In genomic region chr5:180090098-180090768, GRCh38 we compare ENCODE assay signal across 8 cellular contexts. TPM values are rescaled to one million over a fixed set of nuclear protein-coding genes. Genes with fewer than 3 reads are reported as not detected.
DNase-seq lines count a peak whose midpoint lies in the region; ATAC-seq and TF ChIP-seq lines count a peak whose summit lies in the region.

No MANE protein-coding gene starts in this region.

- H3K79me2 ChIP-seq in SK-N-SH (ENCODE audit: insufficient read depth), result no peaks in the 10 kb centered on the region

- H3K27ac Mint-ChIP-seq in CD4-positive, alpha-beta memory T cell, result peak overlapping the region; percentile 69 to 91 (median 80)

- peaks cover 3% of the 10 kb centered on the region for H3F3A ChIP-seq in SK-N-SH (replicated peaks; ENCODE audit: insufficient read depth)

- POLR2A ChIA-PET in CD4-positive, alpha-beta memory T cell (lab: Charles Lee; ENCODE audit: partially characterized antibody), result interaction anchor here (1.5 to 2.5 kb wide), 2 partner anchors 19 to 20 kb away, joined by 4 to 7 read pairs; partner anchors contain the start of gene RNF130
- POLR2A ChIA-PET in SK-N-SH (lab: Yijun Ruan, JAX), result no interaction called here

- no peaks in the 10 kb centered on the region for H3K36me3 ChIP-seq in CD4-positive, alpha-beta memory T cell (ENCODE audit: insufficient read depth, low read length)
- H3K36me3 ChIP-seq in SK-N-SH (replicated peaks in 1 of 2; ENCODE audit: control insufficient read depth in 1 of 2, insufficient read depth in 2 of 2, low read length in 1 of 2), result no peaks in the 10 kb centered on the region
- no peaks in the 10 kb centered on the region for H3K36me3 ChIP-seq in ovary
- H3K36me3 ChIP-seq in thoracic aorta, result no peaks in the 10 kb centered on the region

- H3K9me2 ChIP-seq in SK-N-SH, result no peaks in the 10 kb centered on the region

- TF ChIP-seq CTCF in SK-N-SH (IDR thresholded peaks at IDR 0.05), result peak; percentile 90
- TF ChIP-seq CTCF in ovary (IDR thresholded peaks at IDR 0.05), result peak; percentile 62 to 99 (median 65)
- peak; percentile 87 for TF ChIP-seq CTCF in thoracic aorta (IDR thresholded peaks at IDR 0.05)

- H3K27ac ChIP-seq in CD4-positive, alpha-beta memory T cell (ENCODE audit: low read depth, low read length), result peak overlapping the region; percentile 49
- H3K27ac ChIP-seq in SK-N-SH (ENCODE audit: low read depth in 2 of 2, low read length in 1 of 2) (no peak overlapping the region), ovary (peak overlapping the region; percentile 76 to 78), thoracic aorta (peak overlapping the region; percentile 75 to 79)

- no peaks in the 10 kb centered on the region for H3K27me3 ChIP-seq in CD4-positive, alpha-beta memory T cell (ENCODE audit: insufficient read depth, low read length)
- H3K27me3 ChIP-seq in SK-N-SH (ENCODE audit: insufficient read depth) (no peaks in the 10 kb centered on the region), ovary (no peaks in the 10 kb centered on the region), thoracic aorta (replicated peaks; ENCODE audit: insufficient read depth) (no peaks in the 10 kb centered on the region)

- peak overlapping the region; percentile 48 to 52 for H3K4me3 ChIP-seq in CD4-positive, alpha-beta memory T cell (ENCODE audit: low read length in 2 of 2)
- H3K4me3 ChIP-seq in SK-N-SH (ENCODE audit: low read depth in 2 of 2, low read length in 1 of 2), result peak overlapping the region; percentile 49 to 64
- H3K4me3 ChIP-seq in ovary, result peak overlapping the region; percentile 62
- peak overlapping the region; percentile 89 for H3K4me3 ChIP-seq in thoracic aorta

- peak; percentile 65 for TF ChIP-seq RAD21 in SK-N-SH (IDR thresholded peaks at IDR 0.05; ENCODE audit: low read length)

- TF ChIP-seq POLR2A in ovary (IDR thresholded peaks at IDR 0.05), result no peak

- peaks cover 0 to 1% of the 10 kb centered on the region in 2 donors for H3K36me3 Mint-ChIP-seq in CD4-positive, alpha-beta memory T cell

- H3K27me3 Mint-ChIP-seq in CD4-positive, alpha-beta memory T cell, result peaks cover 1 to 5% of the 10 kb centered on the region in 2 donors

- H3K4me2 ChIP-seq in SK-N-SH, result peak overlapping the region; percentile 85

- no peaks in the 10 kb centered on the region for H3K9me3 ChIP-seq in CD4-positive, alpha-beta memory T cell (ENCODE audit: control insufficient read depth in 1 of 2, low read length in 2 of 2)
- H3K9me3 ChIP-seq in SK-N-SH (no peaks in the 10 kb centered on the region), ovary (no peaks in the 10 kb centered on the region), thoracic aorta (no peaks in the 10 kb centered on the region)

- peaks cover 11 to 29% (median 16%) of the 10 kb centered on the region in 4 donors for H3K4me1 Mint-ChIP-seq in CD4-positive, alpha-beta memory T cell

- H3K4me1 ChIP-seq in CD4-positive, alpha-beta memory T cell (ENCODE audit: insufficient read depth, low read length), result peaks cover 13% of the 10 kb centered on the region
- H3K4me1 ChIP-seq in SK-N-SH (ENCODE audit: control insufficient read depth in 1 of 2, insufficient read depth in 2 of 2, low read depth in 1 of 2, low read length in 1 of 2) (peaks cover 0 to 5% of the 10 kb centered on the region in 2 experiments; a peak in 1 of 4 replicates), ovary (ENCODE audit: insufficient read depth) (peaks cover 1% of the 10 kb centered on the region), thoracic aorta (ENCODE audit: control insufficient read depth in 1 of 2, low read depth in 2 of 2) (peaks cover 4 to 9% of the 10 kb centered on the region in 2 donors)

- H3K9ac ChIP-seq in SK-N-SH, result peak overlapping the region; percentile 70

- peak; percentile 69 to 85 (median 81) for DNase-seq in CD4-positive, alpha-beta memory T cell
- DNase-seq in SK-N-SH (peak; percentile 92), Right ventricle myocardium inferior (ENCODE audit: missing footprints) (peak; percentile 85), ovary (peak; percentile 70 to 88 (median 85)), thoracic aorta (ENCODE audit: low spot score) (no peak)
- peak; percentile 84 for DNase-seq in activated naive CD4-positive, alpha-beta T cell treated with anti-CD3 and anti-CD28 coated beads, Interleukin-2, amount 50 U/mL, for 16 hours

- TF ChIP-seq EP300 in SK-N-SH (IDR thresholded peaks at IDR 0.05; ENCODE audit: borderline replicate concordance in 1 of 2, low read depth in 1 of 2, low read length in 1 of 2) (no peak; a peak in 1 of 4 replicates), ovary (IDR thresholded peaks at IDR 0.05) (no peak)

- ATAC-seq in HG02885 (IDR thresholded peaks at IDR 0.05; ENCODE audit: poor library complexity, unreplicated experiment), result peak; percentile 50
- peak; percentile 92 for ATAC-seq in Right ventricle myocardium inferior
- no peak for ATAC-seq in thoracic aorta (ENCODE audit: insufficient number of reproducible peaks, low FRiP score, low read depth)
- ATAC-seq in GM21381 (IDR thresholded peaks at IDR 0.05; ENCODE audit: unreplicated experiment), result no peak

- WGBS in SK-N-SH (ENCODE audit: low lambda C conversion rate), result 6% methylated on average over 44 of the region's 58 CpGs
- WGBS in ovary, 3 donors, result 1% methylated on average over 47 to 58 of the region's 58 CpGs

- intact Hi-C loops in CD4-positive, alpha-beta memory T cell (cut with micrococcal nuclease), result loop anchor here (1.0 to 5.0 kb wide), 7 partner anchors 18 to 533 kb away; partner anchors contain the start of genes MRNIP and TBC1D9B
- intact Hi-C loops in Right ventricle myocardium inferior (cut with DNase I) (loop anchor here (1.0 to 5.0 kb wide), 2 partner anchors 104 to 218 kb away; no protein-coding TSS in a partner anchor), ovary (cut with DNase I) (no loop called here)

- H3K9me3 Mint-ChIP-seq in CD4-positive, alpha-beta memory T cell, result no peaks in the 10 kb centered on the region

- CTCF ChIA-PET in CD4-positive, alpha-beta memory T cell (lab: Charles Lee; ENCODE audit: partially characterized antibody), result interaction anchor here (1.2 to 3.7 kb wide), 7 partner anchors 9 to 327 kb away, joined by 6 to 19 read pairs (median 9); no protein-coding TSS in a partner anchor
- CTCF ChIA-PET in SK-N-SH (lab: Yijun Ruan, JAX), result interaction anchor here (0.6 to 2.9 kb wide), 10 partner anchors 9 to 228 kb away, joined by 3 to 22 read pairs (median 4); partner anchors contain the start of genes RNF130 and TBC1D9B

- peak overlapping the region; percentile 99 for H2AFZ ChIP-seq in SK-N-SH (ENCODE audit: low read depth)

- H3K4me3 Mint-ChIP-seq in CD4-positive, alpha-beta memory T cell, result peak overlapping the region; percentile 74 to 90 (median 87)

- H4K20me1 ChIP-seq in SK-N-SH (ENCODE audit: insufficient read depth), result no peaks in the 10 kb centered on the region

TF ChIP-seq in SK-N-SH, 30 proteins besides CTCF, POLR2A, EP300 and RAD21:
- TF ChIP-seq TAF1 (IDR thresholded peaks at IDR 0.05; ENCODE audit: borderline replicate concordance, low read depth, low read length) (0 out of 2 replicates have a peak, but pooled peaks have one; percentile 33), POLR2AphosphoS5 (IDR thresholded peaks at IDR 0.05; ENCODE audit: low read depth, low read length) (peak; percentile 36; the same call in 1 of the 2 replicates), MXI1 (IDR thresholded peaks at IDR 0.05; ENCODE audit: low read depth, low read length) (no peak), CHD2 (IDR thresholded peaks at IDR 0.05; ENCODE audit: low read length, partially characterized antibody) (peak; percentile 87), RCOR1 (IDR thresholded peaks at IDR 0.05; ENCODE audit: low read length) (0 out of 2 replicates have a peak, but pooled peaks have one; percentile 28), SIN3A (IDR thresholded peaks at IDR 0.05; ENCODE audit: borderline replicate concordance, low read depth, low read length) (0 out of 2 replicates have a peak, but pooled peaks have one; percentile 49), YY1 (IDR thresholded peaks at IDR 0.05; ENCODE audit: low read depth) (no peak), SMC3 (IDR thresholded peaks at IDR 0.05; ENCODE audit: low read depth, low read length) (peak; percentile 66)

RNA-seq across cellular contexts. Expression of gene RNF130, which starts 18.7 kb away (rescaled TPM):
- 10 to 100 TPM; 18.1 to 21.2 TPM for total RNA-seq in CD4-positive, alpha-beta memory T cell
- polyA plus RNA-seq in CD4-positive, alpha-beta memory T cell, result 10 to 100 TPM; 16.8 to 18.0 TPM
- polyA plus RNA-seq in SK-N-SH (2012; rRNA removed) (41.4 and 49.6 TPM in 2 replicates), ovary (100 to 1,000 TPM in 1 of 2 donors, 10 to 100 TPM in 1; 74.0 to 120 TPM)
- polyA plus RNA-seq in SK-N-SH (2012; cell fraction: cytosol; rRNA removed), result 51.8 and 53.1 TPM in 2 replicates
- 19.0 and 27.1 TPM in 2 replicates for polyA plus RNA-seq in SK-N-SH (2012; cell fraction: nucleus; rRNA removed)
- total RNA-seq in Right ventricle myocardium inferior (51.2 TPM), ovary (10 to 100 TPM; 54.7 to 75.1 (median 66.7) TPM), thoracic aorta (100 to 1,000 TPM in 1 of 2 donors, 10 to 100 TPM in 1; 83.9 to 151 TPM)

Comparison
In these comparisons a context has a peak if more than half of its experiments do, and no peak if none do; other contexts are left out.
1. H3K27ac ChIP-seq: peak in CD4-positive, alpha-beta memory T cell (single experiment), ovary (2 of 2) and thoracic aorta (2 of 2); none in SK-N-SH (0 of 2).
2. ATAC-seq: peak in HG02885 (single experiment) and Right ventricle myocardium inferior (single experiment); none in thoracic aorta (single experiment) and GM21381 (single experiment).
3. intact Hi-C loops: an anchor here in CD4-positive, alpha-beta memory T cell (1.0 to 5.0 kb wide) and Right ventricle myocardium inferior (1.0 to 5.0 kb wide); none called in ovary.
4. Peak in every context shown above with its lines, with median percentiles within 50 percentile points of each other: H3K4me3 ChIP-seq and CTCF ChIP-seq.